ENCODE assay signal across 15 cellular contexts in genomic region chr6:119303164-119303887, GRCh38. TPM values are rescaled to one million over a fixed set of nuclear protein-coding genes. Genes with fewer than 3 reads are reported as not detected.
DNase-seq lines count a peak whose midpoint lies in the region; ATAC-seq and TF ChIP-seq lines count a peak whose summit lies in the region.
"Had no signal": no experiment of that assay in that cellular context is flagged by ENCODE, and none has a peak within 500 bp of the region (broad histone marks: within the 10 kb centered on the region; RNA-seq: fewer than 3 reads in every experiment).

No MANE protein-coding gene starts in this region.

- peaks cover 6% of the 10 kb centered on the region for H3K4me1 Mint-ChIP-seq in neural progenitor cell
- H3K4me1 Mint-ChIP-seq in activated CD8-positive, alpha-beta memory T cell treated with anti-CD3 and anti-CD28 coated beads, Interleukin-2, amount 10 ng/mL, durations not matched to agents 7 days and 5 days, result peaks cover 15% of the 10 kb centered on the region
- H3K4me1 Mint-ChIP-seq: B cell had no signal

- H3K79me2 ChIP-seq in neural progenitor cell (ENCODE audit: low read depth), result no peaks in the 10 kb centered on the region

- DNase-seq in body of pancreas, result no peak
- DNase-seq in left kidney (ENCODE audit: low read depth, low spot score), result peak; percentile 69
- DNase-seq in neural progenitor cell (ENCODE audit: low spot score), result no peak
- no peak for DNase-seq in Peyer's patch
- DNase-seq in NCI-H2196 treated with DMSO at 0.1 percent for 48 hours (lab: John Stamatoyannopoulos, UW; ENCODE audit: unreplicated experiment), result no peak
- no peak for DNase-seq in GM19240 (ENCODE audit: insufficient read length, low spot score)
- no peak for DNase-seq in activated CD8-positive, alpha-beta memory T cell treated with anti-CD3 and anti-CD28 coated beads, Interleukin-2, amount 10 ng/mL, durations not matched to agents 7 days and 5 days
- DNase-seq: ACHN; C1 segment of cervical spinal cord; Calu3; CD4-positive, alpha-beta T cell; DMS 273 treated with DMSO at 0.1 percent for 48 hours had no signal

- H3K4me2 ChIP-seq in neural progenitor cell, result no peak overlapping the region

- whole genome bisulfite sequencing in body of pancreas, 2 donors, result 67 to 83% methylated on average over 3 of the region's 3 CpGs

- no peak for ATAC-seq in body of pancreas
- no peak for ATAC-seq in activated CD8-positive, alpha-beta memory T cell treated with anti-CD3 and anti-CD28 coated beads, Interleukin-2, amount 10 ng/mL, durations not matched to agents 7 days and 5 days

- H3K9me3 ChIP-seq in KOPT-K1 (ENCODE audit: insufficient read depth, low read length, poor library complexity, severe bottlenecking) (no peaks in the 10 kb centered on the region), body of pancreas (no peaks in the 10 kb centered on the region), neural progenitor cell (ENCODE audit: low read depth) (no peaks in the 10 kb centered on the region), Peyer's patch (no peaks in the 10 kb centered on the region)
- H3K9me3 ChIP-seq: HAP-1 had no signal

- H3K27ac Mint-ChIP-seq in neural progenitor cell, result peak overlapping the region; percentile 11
- no peak overlapping the region for H3K27ac Mint-ChIP-seq in activated CD8-positive, alpha-beta memory T cell treated with anti-CD3 and anti-CD28 coated beads, Interleukin-2, amount 10 ng/mL, durations not matched to agents 7 days and 5 days
- H3K27ac Mint-ChIP-seq: B cell; CD4-positive, alpha-beta T cell had no signal

- no peaks in the 10 kb centered on the region for H3F3A ChIP-seq in neural progenitor cell (ENCODE audit: low read depth)

- H3K9ac ChIP-seq in neural progenitor cell, result no peak overlapping the region

- H3K4me1 ChIP-seq in body of pancreas, result peaks cover 9% of the 10 kb centered on the region
- no peaks in the 10 kb centered on the region for H3K4me1 ChIP-seq in neural progenitor cell
- peaks cover 0 to under 1% (median 0%) of the 10 kb centered on the region in 4 donors for H3K4me1 ChIP-seq in Peyer's patch
- H3K4me1 ChIP-seq: HAP-1 had no signal

- intact Hi-C loops in body of pancreas (cut with DNase I), result no loop called here

- H3K4me3 ChIP-seq in body of pancreas, result no peak overlapping the region
- no peak overlapping the region for H3K4me3 ChIP-seq in neural progenitor cell
- H3K4me3 ChIP-seq in Peyer's patch, result no peak overlapping the region
- H3K4me3 ChIP-seq: HAP-1 had no signal

- no peaks in the 10 kb centered on the region for H3K36me3 Mint-ChIP-seq in neural progenitor cell
- peaks cover 44% of the 10 kb centered on the region for H3K36me3 Mint-ChIP-seq in activated CD8-positive, alpha-beta memory T cell treated with anti-CD3 and anti-CD28 coated beads, Interleukin-2, amount 10 ng/mL, durations not matched to agents 7 days and 5 days

- peaks cover 41% of the 10 kb centered on the region for H3K36me3 ChIP-seq in KOPT-K1 (ENCODE audit: insufficient read depth, low read length)
- peaks cover 0 to 2% of the 10 kb centered on the region in 2 donors for H3K36me3 ChIP-seq in body of pancreas (replicated peaks in 1 of 2; ENCODE audit: insufficient read depth in 1 of 2, low read depth in 2 of 2)
- no peaks in the 10 kb centered on the region for H3K36me3 ChIP-seq in neural progenitor cell
- H3K36me3 ChIP-seq in Peyer's patch, result peaks cover 0 to 20% (median 0%) of the 10 kb centered on the region in 3 donors

- H2AFZ ChIP-seq in neural progenitor cell (replicated peaks), result no peak overlapping the region

- H3K27me3 ChIP-seq in body of pancreas (no peaks in the 10 kb centered on the region), neural progenitor cell (no peaks in the 10 kb centered on the region), Peyer's patch (no peaks in the 10 kb centered on the region)

- no peak for TF ChIP-seq POLR2A in body of pancreas (IDR thresholded peaks at IDR 0.05)
- no peak for TF ChIP-seq POLR2A in Peyer's patch (IDR thresholded peaks at IDR 0.05)

- CTCF ChIA-PET in activated CD8-positive, alpha-beta memory T cell treated with anti-CD3 and anti-CD28 coated beads, Interleukin-2, amount 10 ng/mL, durations not matched to agents 7 days and 5 days (lab: Charles Lee), result interaction anchor here (1.4 kb wide), 1 partner anchor 11 kb away, joined by 6 read pairs; no protein-coding TSS in a partner anchor

- no peak for TF ChIP-seq CTCF in body of pancreas (IDR thresholded peaks at IDR 0.05)
- no peak for TF ChIP-seq CTCF in neural progenitor cell (IDR thresholded peaks at IDR 0.05)
- TF ChIP-seq CTCF in Peyer's patch (IDR thresholded peaks at IDR 0.05), result no peak

- H3K27ac ChIP-seq in KOPT-K1 (ENCODE audit: low read depth, low read length, poor library complexity, severe bottlenecking), result peak overlapping the region; percentile 43
- peak overlapping the region in 3 of 4 donors; percentile 11 to 21 (median 18) for H3K27ac ChIP-seq in body of pancreas
- H3K27ac ChIP-seq in neural progenitor cell, result no peak overlapping the region
- H3K27ac ChIP-seq in Peyer's patch, result no peak overlapping the region

- no peaks in the 10 kb centered on the region for H3K27me3 Mint-ChIP-seq in neural progenitor cell (ENCODE audit: insufficient read depth, low read depth)
- no peaks in the 10 kb centered on the region for H3K27me3 Mint-ChIP-seq in activated CD8-positive, alpha-beta memory T cell treated with anti-CD3 and anti-CD28 coated beads, Interleukin-2, amount 10 ng/mL, durations not matched to agents 7 days and 5 days
- H3K27me3 Mint-ChIP-seq: B cell; CD4-positive, alpha-beta T cell had no signal

- H3K9me3 Mint-ChIP-seq in neural progenitor cell, result no peaks in the 10 kb centered on the region
- H3K9me3 Mint-ChIP-seq in activated CD8-positive, alpha-beta memory T cell treated with anti-CD3 and anti-CD28 coated beads, Interleukin-2, amount 10 ng/mL, durations not matched to agents 7 days and 5 days (ENCODE audit: low read depth), result peaks cover 2% of the 10 kb centered on the region
- H3K9me3 Mint-ChIP-seq: CD4-positive, alpha-beta T cell had no signal

- no peak overlapping the region for H3K4me3 Mint-ChIP-seq in neural progenitor cell
- no peak overlapping the region for H3K4me3 Mint-ChIP-seq in activated CD8-positive, alpha-beta memory T cell treated with anti-CD3 and anti-CD28 coated beads, Interleukin-2, amount 10 ng/mL, durations not matched to agents 7 days and 5 days
- H3K4me3 Mint-ChIP-seq: B cell; CD4-positive, alpha-beta T cell had no signal

- no peaks in the 10 kb centered on the region for H4K20me1 ChIP-seq in neural progenitor cell (ENCODE audit: low read depth)

RNA-seq across cellular contexts. Expression of gene MAN1A1, which starts 46.2 kb away (rescaled TPM):
- total RNA-seq in body of pancreas, result 100 to 1,000 TPM in 1 of 2 donors, 10 to 100 TPM in 1; 85.4 to 109 TPM
- total RNA-seq in neural progenitor cell (ENCODE audit: low replicate concordance), result 4.0 and 5.2 TPM in 2 replicates
- 100 to 1,000 TPM in 2 of 4 donors, 10 to 100 TPM in 2; 43.7 to 158 (median 103) TPM for total RNA-seq in Peyer's patch
- total RNA-seq in activated CD8-positive, alpha-beta memory T cell treated with anti-CD3 and anti-CD28 coated beads, Interleukin-2, amount 10 ng/mL, durations not matched to agents 7 days and 5 days, result 10 to 100 TPM; 34.8 to 38.4 TPM

Comparison
In these comparisons a context has a peak if more than half of its experiments do, and no peak if none do; other contexts are left out.
1. H3K27ac ChIP-seq: peak in KOPT-K1 (single experiment) and body of pancreas (3 of 4); none in neural progenitor cell (single experiment) and Peyer's patch (0 of 4).